In genomic region chr19:11481777-11482383, GRCh38 we compare ENCODE assay signal across 8 cellular contexts. TPM values are rescaled to one million over a fixed set of nuclear protein-coding genes. Genes with fewer than 3 reads are reported as not detected.
DNase-seq lines count a peak whose midpoint lies in the region; ATAC-seq and TF ChIP-seq lines count a peak whose summit lies in the region.

No MANE protein-coding gene starts in this region.

- H4K20me1 ChIP-seq in MM.1S (ENCODE audit: insufficient read depth, low read length) = no peaks in the 10 kb centered on the region

- H3K4me1 ChIP-seq in MM.1S (ENCODE audit: low read length) = peaks cover 10% of the 10 kb centered on the region; the same call in 1 of the 2 replicates
- peaks cover 32 to 50% (median 40%) of the 10 kb centered on the region in 4 donors for H3K4me1 ChIP-seq in upper lobe of left lung

- no peaks in the 10 kb centered on the region for H3K36me3 ChIP-seq in MM.1S (replicated peaks; ENCODE audit: insufficient read depth, low read length)
- H3K36me3 ChIP-seq in upper lobe of left lung = peaks cover 0 to 17% (median 8%) of the 10 kb centered on the region in 4 donors

- no peak; the same call in 1 of the 2 replicates for TF ChIP-seq CTCF in MM.1S (IDR thresholded peaks at IDR 0.05; ENCODE audit: low read length)
- TF ChIP-seq CTCF in glutamatergic neuron (IDR thresholded peaks at IDR 0.05; ENCODE audit: partially characterized antibody, unreplicated experiment) = no peak
- peak in 1 of 6 experiments; percentile 9 for TF ChIP-seq CTCF in upper lobe of left lung (IDR thresholded peaks at IDR 0.05)

- H3F3A ChIP-seq in MM.1S (ENCODE audit: insufficient read depth, low read length) = no peaks in the 10 kb centered on the region

- TF ChIP-seq EP300 in upper lobe of left lung (IDR thresholded peaks at IDR 0.05) = no peak

- H3K36me3 Mint-ChIP-seq in activated naive CD4-positive, alpha-beta T cell treated with anti-CD3 and anti-CD28 coated beads, Interleukin-2, amount 10 ng/mL, durations not matched to agents 7 days and 5 days = peaks cover 18% of the 10 kb centered on the region
- peaks cover 10% of the 10 kb centered on the region for H3K36me3 Mint-ChIP-seq in glutamatergic neuron (ENCODE audit: unreplicated experiment)

- 1% methylated on average over 19 of the region's 45 CpGs; no CpG with 5 or more reads in 1 of the 2 donors for WGBS in upper lobe of left lung, 2 donors

- DNase-seq in DMS153 treated with DMSO at 0.1 percent for 48 hours (lab: John Stamatoyannopoulos, UW; ENCODE audit: unreplicated experiment) (peak; percentile 93), MM.1S (peak; percentile 94), SIG-M5 (lab: John Stamatoyannopoulos, UW) (peak; percentile 62), glutamatergic neuron (peak; percentile 90), pons (ENCODE audit: low spot score) (peak; percentile 98), upper lobe of left lung (peak; percentile 46 to 89)
- DNase-seq in activated naive CD4-positive, alpha-beta T cell treated with anti-CD3 and anti-CD28 coated beads, Interleukin-2, amount 10 ng/mL, durations not matched to agents 7 days and 5 days = peak; percentile 84

- peaks cover 33% of the 10 kb centered on the region for H3K4me1 Mint-ChIP-seq in activated naive CD4-positive, alpha-beta T cell treated with anti-CD3 and anti-CD28 coated beads, Interleukin-2, amount 10 ng/mL, durations not matched to agents 7 days and 5 days
- H3K4me1 Mint-ChIP-seq in glutamatergic neuron (ENCODE audit: low read depth, unreplicated experiment) = peaks cover 13% of the 10 kb centered on the region

- peaks cover 24% of the 10 kb centered on the region for H3K27me3 ChIP-seq in MM.1S (replicated peaks; ENCODE audit: insufficient read depth, low read length)
- peaks cover 2 to 37% (median 30%) of the 10 kb centered on the region in 4 donors for H3K27me3 ChIP-seq in upper lobe of left lung

- H3K27ac Mint-ChIP-seq in activated naive CD4-positive, alpha-beta T cell treated with anti-CD3 and anti-CD28 coated beads, Interleukin-2, amount 10 ng/mL, durations not matched to agents 7 days and 5 days = peak overlapping the region; percentile 52
- H3K27ac Mint-ChIP-seq in glutamatergic neuron (ENCODE audit: unreplicated experiment) = peak overlapping the region; percentile 78

- peak overlapping the region; percentile 64; the same call in 1 of the 2 replicates for H3K9ac ChIP-seq in MM.1S (ENCODE audit: low read length)

- H3K27me3 Mint-ChIP-seq in activated naive CD4-positive, alpha-beta T cell treated with anti-CD3 and anti-CD28 coated beads, Interleukin-2, amount 10 ng/mL, durations not matched to agents 7 days and 5 days = peaks cover 63% of the 10 kb centered on the region
- H3K27me3 Mint-ChIP-seq in glutamatergic neuron (ENCODE audit: unreplicated experiment) = peaks cover 27% of the 10 kb centered on the region

- ATAC-seq in GM21825 (IDR thresholded peaks at IDR 0.05; ENCODE audit: unreplicated experiment) = peak; percentile 49
- ATAC-seq in upper lobe of left lung (ENCODE audit: low FRiP score in 2 of 2) = peak; percentile 64 to 72

- peak overlapping the region; percentile 91 for H2AFZ ChIP-seq in MM.1S (ENCODE audit: low read length)

- no peak for TF ChIP-seq POLR2A in upper lobe of left lung (IDR thresholded peaks at IDR 0.05)

- H3K79me2 ChIP-seq in MM.1S (ENCODE audit: low read length) = no peaks in the 10 kb centered on the region

- H3K9me3 Mint-ChIP-seq in activated naive CD4-positive, alpha-beta T cell treated with anti-CD3 and anti-CD28 coated beads, Interleukin-2, amount 10 ng/mL, durations not matched to agents 7 days and 5 days = no peaks in the 10 kb centered on the region
- peaks cover 25% of the 10 kb centered on the region for H3K9me3 Mint-ChIP-seq in glutamatergic neuron (ENCODE audit: unreplicated experiment)

- H3K4me3 Mint-ChIP-seq in activated naive CD4-positive, alpha-beta T cell treated with anti-CD3 and anti-CD28 coated beads, Interleukin-2, amount 10 ng/mL, durations not matched to agents 7 days and 5 days = peak overlapping the region; percentile 54
- peak overlapping the region; percentile 82 for H3K4me3 Mint-ChIP-seq in glutamatergic neuron (ENCODE audit: unreplicated experiment)

- no peaks in the 10 kb centered on the region for H3K9me2 ChIP-seq in MM.1S (replicated peaks; ENCODE audit: insufficient read depth, low read length)

- no peaks in the 10 kb centered on the region for H3K9me3 ChIP-seq in MM.1S (replicated peaks; ENCODE audit: insufficient read depth, low read length)
- H3K9me3 ChIP-seq in upper lobe of left lung = no peaks in the 10 kb centered on the region

- H3K27ac ChIP-seq in MM.1S (ENCODE audit: low read length) (peak overlapping the region; percentile 25; the same call in 1 of the 2 replicates), upper lobe of left lung (peak overlapping the region in 1 of 4 donors; percentile 23)

- H3K4me2 ChIP-seq in MM.1S (ENCODE audit: low read depth, low read length) = peak overlapping the region; percentile 99

- CTCF ChIA-PET in activated naive CD4-positive, alpha-beta T cell treated with anti-CD3 and anti-CD28 coated beads, Interleukin-2, amount 10 ng/mL, durations not matched to agents 7 days and 5 days (lab: Charles Lee) = interaction anchor here (0.6 to 2.0 kb wide), 17 partner anchors 9 to 356 kb away, joined by 3 to 19 read pairs (median 4); partner anchors contain the start of genes ELOF1, EPOR, SWSAP1 and TSPAN16

- peak overlapping the region; percentile 68 for H3K4me3 ChIP-seq in MM.1S (ENCODE audit: low read length)
- peak overlapping the region in 3 of 4 donors; percentile 27 to 46 (median 37) for H3K4me3 ChIP-seq in upper lobe of left lung

RNA-seq across cellular contexts. Expression of gene ELAVL3, which starts 1.0 kb away (rescaled TPM):
- total RNA-seq in glutamatergic neuron (ENCODE audit: unreplicated experiment) (633 TPM), upper lobe of left lung (under 1 TPM in 1 of 6 donors, not detected in 5; 0.03 TPM)

RNA-seq across cellular contexts. Expression of gene ZNF653, which starts 23.8 kb away (rescaled TPM):
- total RNA-seq in glutamatergic neuron (ENCODE audit: unreplicated experiment) = 19.2 TPM
- total RNA-seq in upper lobe of left lung = 10 to 100 TPM in 3 of 6 donors, 1 to 10 TPM in 3; 6.8 to 30.4 (median 10.3) TPM

RNA-seq across cellular contexts. Expression of gene PRKCSH, which starts 46.4 kb away (rescaled TPM):
- 276 TPM for total RNA-seq in glutamatergic neuron (ENCODE audit: unreplicated experiment)
- 100 to 1,000 TPM; 124 to 341 (median 187) TPM for total RNA-seq in upper lobe of left lung

RNA-seq across cellular contexts. Expression of gene ODAD3, which starts 47.0 kb away (rescaled TPM):
- total RNA-seq in glutamatergic neuron (ENCODE audit: unreplicated experiment) (2.6 TPM), upper lobe of left lung (10 to 100 TPM in 1 of 6 donors, 1 to 10 TPM in 4, under 1 TPM in 1; 0.34 to 11.1 (median 4.1) TPM)

RNA-seq across cellular contexts. Expression of gene ECSIT, which starts 47.1 kb away (rescaled TPM):
- total RNA-seq in glutamatergic neuron (ENCODE audit: unreplicated experiment) = 43.2 TPM
- total RNA-seq in upper lobe of left lung = 10 to 100 TPM; 32.1 to 77.5 (median 48.6) TPM

Comparison
In these comparisons a context has a peak if more than half of its experiments do, and no peak if none do; other contexts are left out.
1. RNA of gene ELAVL3, which starts 1.0 kb away (total RNA-seq): 633 TPM in glutamatergic neuron (single experiment); 0.03 TPM in upper lobe of left lung; every median in the first group is over 100 times any median in the second.
2. Peak in every context shown above with its lines, with median percentiles within 50 percentile points of each other: DNase-seq.